ENCODE assay signal across 8 cellular contexts in genomic region chr17:80832888-80833583, GRCh38.
A peak's percentile ranks its signal among the peaks of the same experiment; 100 is the strongest.
DNase-seq lines count a peak whose midpoint lies in the region; ATAC-seq, FAIRE-seq and TF ChIP-seq lines count a peak whose summit lies in the region.

No MANE protein-coding gene starts in this region.

- H3K9me2 ChIP-seq in DOHH2 (replicated peaks; ENCODE audit: control insufficient read depth, low read length) (no peaks in the 10 kb centered on the region), GM23338 (ENCODE audit: insufficient read depth) (no peaks in the 10 kb centered on the region)

- peak overlapping the region; percentile 98 for H3K27ac Mint-ChIP-seq in GM23338
- peak overlapping the region; percentile 92 for H3K27ac Mint-ChIP-seq in neural progenitor cell
- H3K27ac Mint-ChIP-seq in stimulated activated naive CD8-positive, alpha-beta T cell treated with anti-CD3 and anti-CD28 coated beads, Interleukin-15, amount 100 ng/mL, for 72 hours: peak overlapping the region; percentile 93 to 97

- H3K36me3 ChIP-seq in DOHH2 (ENCODE audit: control insufficient read depth, low read length) (peaks cover 2% of the 10 kb centered on the region; the same call in 1 of the 2 replicates), GM23338 (ENCODE audit: insufficient read depth) (no peaks in the 10 kb centered on the region), neural progenitor cell (no peaks in the 10 kb centered on the region)

- H3K27ac ChIP-seq in DOHH2 (ENCODE audit: low read depth, low read length) (no peak overlapping the region), GM23338 (ENCODE audit: low read depth) (peak overlapping the region; percentile 93), RWPE1 (peak overlapping the region; percentile 91), neural progenitor cell (no peak overlapping the region)

- H3K4me1 Mint-ChIP-seq in GM23338 (peaks cover 40% of the 10 kb centered on the region), neural progenitor cell (peaks cover 48% of the 10 kb centered on the region)
- peaks cover 63% of the 10 kb centered on the region for H3K4me1 Mint-ChIP-seq in stimulated activated naive CD8-positive, alpha-beta T cell treated with anti-CD3 and anti-CD28 coated beads, Interleukin-15, amount 100 ng/mL, for 72 hours

- H3K36me3 Mint-ChIP-seq in GM23338 (ENCODE audit: low read depth) (no peaks in the 10 kb centered on the region; the same call in 2 of the 3 replicates), neural progenitor cell (peaks cover 6% of the 10 kb centered on the region)

- H4K20me1 ChIP-seq in DOHH2 (ENCODE audit: control insufficient read depth, insufficient read depth, low read depth, low read length): no peaks in the 10 kb centered on the region
- no peaks in the 10 kb centered on the region; the same call in 1 of the 2 replicates for H4K20me1 ChIP-seq in GM23338 (replicated peaks; ENCODE audit: insufficient read depth)
- peaks cover 11% of the 10 kb centered on the region for H4K20me1 ChIP-seq in neural progenitor cell (ENCODE audit: low read depth)

- H3K27me3 Mint-ChIP-seq in GM23338 (ENCODE audit: insufficient read depth, low read depth, poor library complexity) (peaks cover 22% of the 10 kb centered on the region), neural progenitor cell (ENCODE audit: insufficient read depth, low read depth) (peaks cover 9% of the 10 kb centered on the region)
- no peaks in the 10 kb centered on the region for H3K27me3 Mint-ChIP-seq in stimulated activated naive CD8-positive, alpha-beta T cell treated with anti-CD3 and anti-CD28 coated beads, Interleukin-15, amount 100 ng/mL, for 72 hours

- H2AFZ ChIP-seq in GM23338 (no peak overlapping the region), neural progenitor cell (replicated peaks) (no peak overlapping the region)

- TF ChIP-seq CTCF in DOHH2 (IDR thresholded peaks at IDR 0.05; ENCODE audit: low read depth, low read length, poor library complexity, severe bottlenecking): no peak
- no peak for TF ChIP-seq CTCF in GM23338 (conservative IDR thresholded peaks at IDR 0.05; ENCODE audit: low read depth in 2 of 2)
- TF ChIP-seq CTCF in RWPE1 (conservative IDR thresholded peaks at IDR 0.05; ENCODE audit: low read depth): no peak
- TF ChIP-seq CTCF in neural progenitor cell (IDR thresholded peaks at IDR 0.05): no peak

- no peaks in the 10 kb centered on the region for H3K79me2 ChIP-seq in DOHH2 (ENCODE audit: control insufficient read depth, low read length)
- no peaks in the 10 kb centered on the region; the same call in 1 of the 2 replicates for H3K79me2 ChIP-seq in GM23338 (replicated peaks; ENCODE audit: insufficient read depth)
- no peaks in the 10 kb centered on the region for H3K79me2 ChIP-seq in neural progenitor cell (ENCODE audit: low read depth)

- H3K27me3 ChIP-seq in DOHH2 (ENCODE audit: control insufficient read depth, low read length) (no peaks in the 10 kb centered on the region), GM23338 (ENCODE audit: insufficient read depth) (no peaks in the 10 kb centered on the region), neural progenitor cell (peaks cover 5% of the 10 kb centered on the region)

- no peak overlapping the region for H3K9ac ChIP-seq in neural progenitor cell

- H3K9me3 Mint-ChIP-seq in GM23338 (no peaks in the 10 kb centered on the region; the same call in 2 of the 3 replicates), neural progenitor cell (peaks cover 4% of the 10 kb centered on the region)
- no peaks in the 10 kb centered on the region for H3K9me3 Mint-ChIP-seq in stimulated activated naive CD8-positive, alpha-beta T cell treated with anti-CD3 and anti-CD28 coated beads, Interleukin-15, amount 100 ng/mL, for 72 hours

- H3K4me1 ChIP-seq in DOHH2 (ENCODE audit: control insufficient read depth, low read length) (peaks cover 13% of the 10 kb centered on the region), GM23338 (ENCODE audit: insufficient read depth) (peaks cover 14% of the 10 kb centered on the region), neural progenitor cell (peaks cover 20% of the 10 kb centered on the region)

- H3F3A ChIP-seq in DOHH2 (ENCODE audit: control insufficient read depth, insufficient read depth) (no peaks in the 10 kb centered on the region), GM23338 (replicated peaks; ENCODE audit: low read depth) (0 out of 2 replicates have a peak, but pooled peaks cover 7% of the 10 kb centered on the region), neural progenitor cell (ENCODE audit: low read depth) (peaks cover 12% of the 10 kb centered on the region)

- H3K4me3 ChIP-seq in DOHH2 (ENCODE audit: low read length) (no peak overlapping the region), GM23338 (peak overlapping the region; percentile 37), neural progenitor cell (peak overlapping the region; percentile 28)

- H3K4me3 Mint-ChIP-seq in GM23338 (peak overlapping the region; percentile 74), neural progenitor cell (peak overlapping the region; percentile 77)
- peak overlapping the region; percentile 74 to 82 for H3K4me3 Mint-ChIP-seq in stimulated activated naive CD8-positive, alpha-beta T cell treated with anti-CD3 and anti-CD28 coated beads, Interleukin-15, amount 100 ng/mL, for 72 hours

- CTCF ChIA-PET in RWPE1 (lab: Yijun Ruan, JAX): interaction anchor here (0.6 kb wide), 1 partner anchor 363 kb away, joined by 3 read pairs; no protein-coding TSS in a partner anchor

- H3K9me3 ChIP-seq in DOHH2 (ENCODE audit: control insufficient read depth, insufficient read depth, low read length) (no peaks in the 10 kb centered on the region), neural progenitor cell (ENCODE audit: low read depth) (no peaks in the 10 kb centered on the region)

- peak; percentile 92 for DNase-seq in GM23338 (ENCODE audit: low spot score)
- DNase-seq in LHCN-M2 (ENCODE audit: low read depth): peak; percentile 99
- peak; percentile 96 for DNase-seq in RWPE1 (ENCODE audit: low spot score)
- peak; percentile 38 to 54 (median 42) for DNase-seq in activated naive CD4-positive, alpha-beta T cell (lab: John Stamatoyannopoulos, UW)
- peak; percentile 84 to 95 for DNase-seq in frontal cortex (ENCODE audit: low spot score in 2 of 2)
- DNase-seq in neural progenitor cell (ENCODE audit: low spot score): peak; percentile 95
- peak; percentile 86 to 92 for DNase-seq in stimulated activated naive CD8-positive, alpha-beta T cell treated with anti-CD3 and anti-CD28 coated beads, Interleukin-15, amount 100 ng/mL, for 72 hours

- ATAC-seq in GM23338: peak; percentile 92
- peak; percentile 95 for ATAC-seq in stimulated activated naive CD8-positive, alpha-beta T cell treated with anti-CD3 and anti-CD28 coated beads, Interleukin-15, amount 100 ng/mL, for 72 hours

- POLR2A ChIA-PET in RWPE1 (lab: Yijun Ruan, JAX; ENCODE audit: low non-redundant PET): interaction anchor here (0.9 kb wide), 1 partner anchor 378 kb away, joined by 4 read pairs; no protein-coding TSS in a partner anchor

- H3K4me2 ChIP-seq in DOHH2 (ENCODE audit: low read length) (peak overlapping the region; percentile 3; the same call in 1 of the 2 replicates), GM23338 (peak overlapping the region; percentile 64), neural progenitor cell (peak overlapping the region; percentile 69)

- no peak for FAIRE-seq in frontal cortex (lab: Jason Lieb, UNC)

TF ChIP-seq in GM23338, 12 proteins besides CTCF, POLR2A, EP300 and RAD21:
- TF ChIP-seq CREB1 (CRISPR knock-in tag; IDR thresholded peaks at IDR 0.05; ENCODE audit: low read depth) (0 out of 2 replicates have a peak, but pooled peaks have one; percentile 40), NANOG (IDR thresholded peaks at IDR 0.05; ENCODE audit: borderline replicate concordance) (no peak), ETS1 (IDR thresholded peaks at IDR 0.05) (no peak), EZH2phosphoT487 (IDR thresholded peaks at IDR 0.05; ENCODE audit: unreplicated experiment) (no peak), EZH2 (IDR thresholded peaks at IDR 0.05; ENCODE audit: low read depth, unreplicated experiment) (no peak), POLR2AphosphoS5 (IDR thresholded peaks at IDR 0.05; ENCODE audit: low read depth) (peak; percentile 23; the same call in 1 of the 2 replicates)

Comparison
In these comparisons a context has a peak if more than half of its experiments do, and no peak if none do; other contexts are left out.
1. H3K27ac ChIP-seq: peak in GM23338 (single experiment) and RWPE1 (single experiment); none in DOHH2 (single experiment) and neural progenitor cell (single experiment).
2. H3K4me2 ChIP-seq: peak in every context shown above with its lines; median percentile 69 in neural progenitor cell; 64 in GM23338; 3 in DOHH2.
3. DNase-seq: peak in every context shown above with its lines; median percentile 99 in LHCN-M2; 96 in RWPE1; 95 in neural progenitor cell; 92 in GM23338; 90 in frontal cortex; 89 in stimulated activated naive CD8-positive, alpha-beta T cell treated with anti-CD3 and anti-CD28 coated beads, Interleukin-15, amount 100 ng/mL, for 72 hours; 42 in activated naive CD4-positive, alpha-beta T cell.
4. Peak in every context shown above with its lines, with median percentiles within 50 percentile points of each other: H3K27ac Mint-ChIP-seq and H3K4me3 Mint-ChIP-seq.